Comparison of ENCODE assay signal across 8 cellular contexts in the genomic region with DNA sequence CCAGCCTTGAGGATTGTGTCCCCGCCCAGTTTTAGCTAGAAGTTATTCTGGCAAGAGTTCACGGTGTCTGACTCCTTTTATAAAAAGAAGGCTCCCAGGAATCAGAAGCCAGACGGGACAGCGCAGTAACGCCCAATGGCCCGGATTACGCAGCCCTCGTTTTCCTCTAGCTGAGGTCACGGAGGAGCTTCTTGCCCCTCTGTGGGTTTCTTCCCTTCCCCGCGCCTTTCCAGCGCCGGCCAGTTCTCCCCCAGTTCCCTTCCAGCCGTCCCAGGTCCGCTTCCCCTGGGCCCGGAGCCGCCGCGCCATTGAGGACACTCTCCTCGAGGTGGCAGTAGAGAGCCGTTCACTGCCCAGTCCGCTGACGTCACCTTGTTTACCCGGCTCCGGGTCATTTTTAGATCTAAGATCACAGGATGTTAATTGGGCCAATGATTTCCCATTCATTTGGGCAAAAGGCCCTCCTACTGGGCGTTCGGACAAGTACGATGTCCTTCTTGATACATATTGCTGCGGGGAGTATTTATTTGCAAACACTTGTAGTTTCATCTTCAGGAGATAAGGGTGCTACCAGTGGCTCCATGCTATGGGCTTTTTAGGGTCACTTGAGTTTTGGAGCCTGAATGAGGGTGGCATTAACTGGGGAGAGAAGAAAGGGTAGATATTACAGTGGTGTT.
A peak's percentile ranks its signal among the peaks of the same experiment; 100 is the strongest.
DNase-seq lines count a peak whose midpoint lies in the region; ATAC-seq, FAIRE-seq and TF ChIP-seq lines count a peak whose summit lies in the region.

No MANE protein-coding gene starts in this region.

- H3K9me1 ChIP-seq in keratinocyte (ENCODE audit: control insufficient read depth, extremely low read depth, insufficient read depth, low read length) = no peaks in the 10 kb centered on the region

- TF ChIP-seq CTCF in keratinocyte (optimal IDR thresholded peaks at IDR 0.05 in 1 of 3, IDR thresholded peaks at IDR 0.05 in 1 of 3, conservative IDR thresholded peaks at IDR 0.05 in 1 of 3; ENCODE audit: extremely low read depth in 1 of 3, insufficient read depth in 2 of 3, low read length in 3 of 3) = peak; percentile 83 to 97 (median 97)

- H3K79me2 ChIP-seq in keratinocyte (ENCODE audit: control insufficient read depth, insufficient read depth, low read length) = no peaks in the 10 kb centered on the region

- no peaks in the 10 kb centered on the region for H3K9me3 ChIP-seq in keratinocyte (ENCODE audit: control insufficient read depth, low read depth, low read length)

- H3K9ac ChIP-seq in keratinocyte (ENCODE audit: control insufficient read depth, extremely low read depth, insufficient read depth, low read length) = peak overlapping the region; percentile 55

- peak; percentile 75 for FAIRE-seq in keratinocyte (lab: Jason Lieb, UNC)

- peak; percentile 71 for ATAC-seq in GM18511 (IDR thresholded peaks at IDR 0.05; ENCODE audit: unreplicated experiment)
- ATAC-seq in HG03135 (IDR thresholded peaks at IDR 0.05; ENCODE audit: unreplicated experiment) = peak; percentile 75
- peak; percentile 77 to 80 for ATAC-seq in activated CD4-positive, CD25-positive, alpha-beta regulatory T cell treated with anti-CD3 and anti-CD28 coated beads, Interleukin-2, amount 50 U/mL, for 24 hours

- H3K27ac ChIP-seq in keratinocyte (ENCODE audit: control insufficient read depth, insufficient read depth, low read length) = no peak overlapping the region

- DNase-seq in 8988T (peak; percentile 74), NCI-H226 (peak; percentile 29), cerebellar cortex (ENCODE audit: low spot score) (peak; percentile 96), keratinocyte (ENCODE audit: low read depth, low spot score) (no peak)
- peak; percentile 69 to 87 for DNase-seq in stimulated activated CD4-positive, alpha-beta T cell treated with anti-CD3 and anti-CD28 coated beads, Interleukin-12 subunit alpha, Interleukin-12 subunit beta, amount 100 ng/mL, for 24 hours (ENCODE audit: low read depth in 2 of 2)

- peaks cover 5% of the 10 kb centered on the region for H3K4me1 ChIP-seq in keratinocyte (ENCODE audit: control insufficient read depth, extremely low read depth, insufficient read depth, low read length)

- dilution Hi-C loops in keratinocyte (cut with MboI; ENCODE audit: extremely low pct_ligation_motif_present, low sequenced_read_pairs) = no loop called here

- peak overlapping the region in 2 of 3 experiments; percentile 24 to 69 for H3K4me3 ChIP-seq in keratinocyte (ENCODE audit: control insufficient read depth in 2 of 3, extremely low read depth in 1 of 3, insufficient read depth in 2 of 3, low read depth in 1 of 3, low read length in 3 of 3)

- peak overlapping the region; percentile 81 for H2AFZ ChIP-seq in keratinocyte (ENCODE audit: control insufficient read depth, low read length)

- peak overlapping the region; percentile 75 for H3K4me2 ChIP-seq in keratinocyte (ENCODE audit: control insufficient read depth, extremely low read depth, insufficient read depth, low read depth, low read length)

- no peaks in the 10 kb centered on the region for H3K27me3 ChIP-seq in keratinocyte (ENCODE audit: control insufficient read depth, extremely low read depth, insufficient read depth, low read length)

- H4K20me1 ChIP-seq in keratinocyte (ENCODE audit: control insufficient read depth, extremely low read depth, insufficient read depth, low read length) = no peaks in the 10 kb centered on the region

- H3K36me3 ChIP-seq in keratinocyte (ENCODE audit: control insufficient read depth in 2 of 2, extremely low read depth in 1 of 2, insufficient read depth in 2 of 2, low read length in 2 of 2) = no peaks in the 10 kb centered on the region
